In genomic region chr19:14462401-14462800, GRCh38 we compare ENCODE assay signal across 6 cellular contexts. TPM values are rescaled to one million over a fixed set of nuclear protein-coding genes. Genes with fewer than 3 reads are reported as not detected.
"Had no signal": no experiment of that assay in that cellular context is flagged by ENCODE, and none has a peak within 500 bp of the region (broad histone marks: within the 10 kb centered on the region; RNA-seq: fewer than 3 reads in every experiment).

No MANE protein-coding gene starts in this region.

RNA-seq across cellular contexts. Expression of gene PTGER1, which starts 12.8 kb away (rescaled TPM):
- total RNA-seq: naive thymus-derived CD8-positive, alpha-beta T cell; occipital lobe; skeletal muscle tissue; temporal lobe had no signal
- polyA plus RNA-seq: naive thymus-derived CD8-positive, alpha-beta T cell; ovary; right cardiac atrium had no signal
